In genomic region chr7:4998244-4998643, GRCh38 we compare ENCODE assay signal across 32 cellular contexts. TPM values are rescaled to one million over a fixed set of nuclear protein-coding genes. Genes with fewer than 3 reads are reported as not detected.
"Had no signal": no experiment of that assay in that cellular context is flagged by ENCODE, and none has a peak within 500 bp of the region (broad histone marks: within the 10 kb centered on the region; RNA-seq: fewer than 3 reads in every experiment).

No MANE protein-coding gene starts in this region.

- H3K27me3 ChIP-seq: brain microvascular endothelial cell, esophagus squamous epithelium, heart right ventricle, neutrophil, pancreas, testis, transverse colon had no signal

- H3K9me3 Mint-ChIP-seq: activated CD4-positive, alpha-beta memory T cell treated with anti-CD3 and anti-CD28 coated beads for 36 hours; activated naive CD8-positive, alpha-beta T cell treated with anti-CD3 and anti-CD28 coated beads, Interleukin-2, amount 10 ng/mL, durations not matched to agents 7 days and 5 days; activated T-helper 2 cell treated with anti-CD3 and anti-CD28 coated beads, Interferon-gamma antibody, Interleukin-2, Interleukin-4, amounts not matched to agents 10 μg/mL and 5 μg/mL and 100 μg/mL, durations not matched to agents 14 hours and 24 hours and 36 hours; nephron progenitor cell had no signal

- DNase-seq: activated CD4-positive, alpha-beta T cell treated with anti-CD3 and anti-CD28 coated beads for 4 hours; activated CD8-positive, alpha-beta memory T cell treated with anti-CD3 and anti-CD28 coated beads, Interleukin-2, amount 50 U/mL, for 4 hours; activated naive CD8-positive, alpha-beta T cell treated with anti-CD3 and anti-CD28 coated beads, Interleukin-2, amount 10 ng/mL, durations not matched to agents 7 days and 5 days; activated T-cell treated with anti-CD3 and anti-CD28 coated beads, Interleukin-2, amount 50 U/mL, for 1 hour; amniotic stem cell; brain microvascular endothelial cell; esophagus squamous epithelium; foreskin melanocyte; heart right ventricle; nephron progenitor cell; pancreas; retina; stimulated activated CD4-positive, alpha-beta T cell treated with anti-CD3 and anti-CD28 coated beads, Interleukin-12 subunit alpha, Interleukin-12 subunit beta, amount 100 ng/mL, for 4 hours; stimulated activated CD4-positive, alpha-beta T cell treated with anti-CD3 and anti-CD28 coated beads, Interleukin-4, amount 100 ng/mL, for 1 hour; stimulated activated naive CD4-positive, alpha-beta T cell; T-helper 9 cell; testis; transverse colon had no signal

- ATAC-seq: pancreas, sciatic nerve had no signal

- H3K27ac ChIP-seq: brain microvascular endothelial cell, esophagus squamous epithelium, heart right ventricle, neutrophil, pancreas, prostate gland, skin epidermis, testis, transverse colon, VCaP had no signal

- H3K4me1 ChIP-seq: heart right ventricle, pancreas, prostate gland, testis, transverse colon had no signal

- H3K9me3 ChIP-seq: esophagus squamous epithelium, heart right ventricle, neutrophil, pancreas, prostate gland, testis, transverse colon had no signal

- H3K4me1 Mint-ChIP-seq: nephron progenitor cell had no signal

- H3K4me3 ChIP-seq: esophagus squamous epithelium, heart right ventricle, pancreas, prostate gland, skin epidermis, testis, transverse colon had no signal

- H3K27me3 Mint-ChIP-seq: activated CD4-positive, alpha-beta memory T cell treated with anti-CD3 and anti-CD28 coated beads for 36 hours; activated naive CD8-positive, alpha-beta T cell treated with anti-CD3 and anti-CD28 coated beads, Interleukin-2, amount 10 ng/mL, durations not matched to agents 7 days and 5 days had no signal

- H3K4me3 Mint-ChIP-seq: activated CD4-positive, alpha-beta memory T cell treated with anti-CD3 and anti-CD28 coated beads for 36 hours; activated naive CD8-positive, alpha-beta T cell treated with anti-CD3 and anti-CD28 coated beads, Interleukin-2, amount 10 ng/mL, durations not matched to agents 7 days and 5 days; nephron progenitor cell had no signal

- H3K27ac Mint-ChIP-seq: activated naive CD8-positive, alpha-beta T cell treated with anti-CD3 and anti-CD28 coated beads, Interleukin-2, amount 10 ng/mL, durations not matched to agents 7 days and 5 days; activated T-helper 2 cell treated with anti-CD3 and anti-CD28 coated beads, Interferon-gamma antibody, Interleukin-2, Interleukin-4, amounts not matched to agents 10 μg/mL and 5 μg/mL and 100 μg/mL, durations not matched to agents 14 hours and 24 hours and 36 hours had no signal

RNA-seq across cellular contexts. Expression of gene MMD2, which starts 39.3 kb away (rescaled TPM):
- total RNA-seq: activated CD4-positive, alpha-beta memory T cell treated with anti-CD3 and anti-CD28 coated beads for 36 hours; activated CD8-positive, alpha-beta memory T cell treated with anti-CD3 and anti-CD28 coated beads for 36 hours; activated naive CD8-positive, alpha-beta T cell treated with anti-CD3 and anti-CD28 coated beads, Interleukin-2, amount 10 ng/mL, durations not matched to agents 7 days and 5 days; activated T-helper 2 cell treated with anti-CD3 and anti-CD28 coated beads, Interferon-gamma antibody, Interleukin-2, Interleukin-4, amounts not matched to agents 10 μg/mL and 5 μg/mL and 100 μg/mL, durations not matched to agents 14 hours and 24 hours and 36 hours; astrocyte; cardiac septum; esophagus squamous epithelium; glomerular endothelial cell; heart right ventricle; kidney epithelial cell; lower leg skin; pancreas; T-helper 1 cell treated with Interleukin-12 subunit alpha and Interleukin-12 subunit beta and Interleukin-4 antibody, amounts not matched to agents 30 ng/mL and 1 ng/mL, for 36 hours; transverse colon had no signal
